Comparison of ENCODE assay signal across 8 cellular contexts in the genomic region with DNA sequence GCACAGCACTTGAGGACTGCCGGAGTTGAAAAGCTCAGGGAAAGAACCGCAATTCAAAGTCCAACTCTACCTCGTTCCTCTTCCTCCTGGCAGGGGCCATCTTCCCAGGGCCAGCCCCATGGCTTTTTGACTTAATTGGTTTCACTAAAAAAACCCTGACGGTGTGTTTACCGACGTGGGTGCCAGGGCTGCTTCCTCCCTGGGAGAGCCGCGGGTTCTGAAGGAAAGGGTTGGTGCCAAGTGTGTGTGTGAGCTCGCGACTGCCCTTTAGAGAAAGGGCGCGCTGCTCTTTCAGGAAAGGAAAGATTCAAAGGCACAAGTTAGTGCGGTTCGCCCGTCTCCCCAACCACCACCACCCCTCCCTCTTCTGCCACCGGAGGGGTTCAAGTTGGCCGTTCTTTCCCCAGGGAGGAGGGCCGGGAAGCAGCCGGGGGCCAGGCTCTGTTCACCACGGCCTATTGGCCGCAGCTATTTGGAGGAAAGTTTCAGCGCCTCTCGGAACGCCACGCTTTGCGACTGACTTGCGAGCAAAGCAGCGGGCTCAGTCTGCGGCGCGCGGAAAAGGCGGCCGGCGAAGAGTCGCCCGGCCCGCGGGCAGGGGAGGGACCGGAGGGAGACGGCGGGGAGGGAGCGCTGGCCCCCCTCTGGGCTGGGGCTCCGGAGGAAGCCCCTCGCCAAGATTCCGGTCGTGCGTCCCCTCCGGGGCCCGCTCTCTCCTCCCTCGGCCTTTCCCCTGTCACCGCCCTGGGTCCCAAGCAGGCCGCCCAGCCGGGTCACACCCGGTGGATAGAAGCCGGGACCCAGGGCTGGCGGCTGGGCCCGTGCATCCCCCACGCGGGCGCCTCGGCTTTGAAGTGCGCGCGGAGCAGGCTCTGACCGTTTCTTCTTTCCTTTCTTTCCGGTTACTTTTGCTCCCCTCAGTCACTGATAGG.
DNase-seq lines count a peak whose midpoint lies in the region; ATAC-seq and TF ChIP-seq lines count a peak whose summit lies in the region.

No MANE protein-coding gene starts in this region.

- H3K4me3 ChIP-seq in AG04450 (ENCODE audit: low read depth, low read length), result peak overlapping the region; percentile 79
- H3K4me3 ChIP-seq in astrocyte of the cerebellum (ENCODE audit: low read depth, low read length), result peak overlapping the region; percentile 72
- H3K4me3 ChIP-seq in iPS-18c (ENCODE audit: insufficient read depth, low read depth, low read length), result peak overlapping the region; percentile 70
- peak overlapping the region; percentile 82 for H3K4me3 ChIP-seq in skeletal muscle satellite cell (ENCODE audit: low read length)

- TF ChIP-seq CTCF in AG04450 (IDR thresholded peaks at IDR 0.05; ENCODE audit: low read depth, low read length), result no peak
- TF ChIP-seq CTCF in astrocyte of the cerebellum (IDR thresholded peaks at IDR 0.05; ENCODE audit: low read depth, low read length, missing control alignments), result no peak

- no peaks in the 10 kb centered on the region for H3K36me3 ChIP-seq in skeletal muscle satellite cell (ENCODE audit: insufficient read depth, low read length)

- no peak overlapping the region for H3K27ac ChIP-seq in AG04450 (ENCODE audit: low read depth, low read length)

- peaks cover 29% of the 10 kb centered on the region for H3K27me3 ChIP-seq in AG04450 (ENCODE audit: control insufficient read depth, insufficient read depth, low read length)
- peaks cover 4% of the 10 kb centered on the region for H3K27me3 ChIP-seq in skeletal muscle satellite cell (ENCODE audit: control insufficient read depth, insufficient read depth, low read length)

- in situ Hi-C loops in astrocyte of the cerebellum (cut with HindIII; ENCODE audit: low sequenced_read_pairs), result no loop called here

- H3K9me3 ChIP-seq in AG04450 (ENCODE audit: control insufficient read depth, insufficient read depth, low read length), result peaks cover 6% of the 10 kb centered on the region
- peaks cover 2% of the 10 kb centered on the region for H3K9me3 ChIP-seq in iPS-18c (ENCODE audit: control insufficient read depth, insufficient read depth, low read length)
- no peaks in the 10 kb centered on the region for H3K9me3 ChIP-seq in skeletal muscle satellite cell (replicated peaks; ENCODE audit: low read length)

- CTCF ChIA-PET in AG04450 (lab: Charles Lee), result interaction anchor here (0.6 to 1.9 kb wide), 5 partner anchors 64 to 1767 kb away, joined by 3 to 5 read pairs (median 3); no protein-coding TSS in a partner anchor

- peaks cover 16% of the 10 kb centered on the region for H3K4me1 ChIP-seq in skeletal muscle satellite cell (ENCODE audit: control insufficient read depth, insufficient read depth, low read length)

- DNase-seq in AG04450 (ENCODE audit: low read depth, low spot score) (no peak), NCI-H2081 treated with DMSO at 0.1 percent for 48 hours (lab: John Stamatoyannopoulos, UW) (peak; percentile 38), astrocyte of the cerebellum (ENCODE audit: low read depth) (no peak), SK-N-DZ (ENCODE audit: low spot score) (no peak)

- ATAC-seq in GM18511 (IDR thresholded peaks at IDR 0.05; ENCODE audit: unreplicated experiment), result peak; percentile 18
- no peak for ATAC-seq in GM18498 (IDR thresholded peaks at IDR 0.05; ENCODE audit: unreplicated experiment)

- H3K4me2 ChIP-seq in skeletal muscle satellite cell (ENCODE audit: low read length), result peak overlapping the region; percentile 98

- POLR2A ChIA-PET in AG04450 (lab: Yijun Ruan, JAX), result no interaction called here

- peak overlapping the region; percentile 69 for H3K9ac ChIP-seq in skeletal muscle satellite cell (ENCODE audit: low read depth, low read length)
